ENCODE assay signal across 8 cellular contexts in the genomic region with DNA sequence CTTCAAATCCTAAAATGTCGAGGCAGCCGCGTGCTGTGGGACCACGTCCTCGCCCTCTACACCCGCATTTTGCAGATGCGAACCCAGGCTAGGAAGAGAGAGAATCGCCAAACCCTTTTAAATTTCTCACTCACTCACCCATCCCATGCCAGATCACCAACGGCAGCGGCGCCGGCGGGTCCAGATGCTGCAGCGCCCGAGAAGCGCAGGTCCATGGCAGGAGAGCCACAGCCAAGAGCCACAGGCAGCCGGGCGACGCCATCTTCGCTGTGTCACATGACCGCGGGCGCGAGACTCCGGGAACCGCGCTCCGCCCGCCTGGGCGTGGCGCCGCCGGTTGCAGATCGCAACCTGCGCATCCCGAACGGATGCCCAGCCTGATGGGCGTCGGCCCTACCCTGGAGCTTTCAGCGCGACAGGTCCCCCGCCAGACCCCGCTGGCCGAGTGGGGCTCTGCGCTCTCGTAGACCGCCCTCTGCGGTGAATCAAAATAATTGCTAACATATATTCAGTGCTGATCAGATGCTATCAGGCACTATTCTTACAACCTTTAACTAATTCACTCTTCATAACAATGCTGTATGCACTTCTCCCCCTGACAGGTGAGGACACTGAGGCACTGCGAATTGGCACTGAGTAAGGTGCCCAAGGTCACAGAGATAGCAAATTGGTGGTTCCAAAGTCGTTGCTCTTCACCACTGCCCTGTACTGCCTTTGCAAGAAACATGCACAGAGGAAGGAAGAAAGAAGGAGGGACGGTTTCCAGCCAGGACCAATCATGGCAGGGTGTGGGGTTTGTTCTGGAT. TPM values are rescaled to one million over a fixed set of nuclear protein-coding genes. Genes with fewer than 3 reads are reported as not detected.
DNase-seq lines count a peak whose midpoint lies in the region; ATAC-seq, FAIRE-seq and TF ChIP-seq lines count a peak whose summit lies in the region.

A gene (minus strand): TSS at position 276 of the 806 bp plus-strand sequence. CDS start 14 bp downstream, at position 262.

- H3K9me3 ChIP-seq in A549 (peaks cover 4% of the 10 kb centered on the region; the same call in 2 of the 3 replicates), right lobe of liver (no peaks in the 10 kb centered on the region)

- TF ChIP-seq POLR2A in A549 (IDR thresholded peaks at IDR 0.05; ENCODE audit: low read length) (peak; percentile 77), GM18526 (IDR thresholded peaks at IDR 0.05; ENCODE audit: extremely low read depth, insufficient read length) (peak; percentile 84), right lobe of liver (IDR thresholded peaks at IDR 0.05) (peak; percentile 46)

- TF ChIP-seq EP300 in A549 (IDR thresholded peaks at IDR 0.05): no peak

- no peak for TF ChIP-seq RAD21 in A549 (conservative IDR thresholded peaks at IDR 0.05 in 1 of 2, IDR thresholded peaks at IDR 0.05 in 1 of 2)

- CTCF ChIA-PET in A549 (lab: Yijun Ruan, JAX): interaction anchor here (1.6 kb wide), 1 partner anchor 238 kb away, joined by 4 read pairs; no protein-coding TSS in a partner anchor

- peak within 1 kb of the TSS; percentile 77 for H3K4me3 ChIP-seq in A549
- peak within 1 kb of the TSS; percentile 54 to 70 (median 59) for H3K4me3 ChIP-seq in right lobe of liver

- intact Hi-C loops in right lobe of liver (cut with DNase I): no loop called here

- H3K4me1 ChIP-seq in A549 (peaks cover 12% of the 10 kb centered on the region; the same call in 2 of the 3 replicates), right lobe of liver (no peaks in the 10 kb centered on the region)

- peak; percentile 98 for ATAC-seq in A549
- peak; percentile 74 for ATAC-seq in HG03342 (IDR thresholded peaks at IDR 0.05; ENCODE audit: unreplicated experiment)
- peak; percentile 94 to 98 (median 96) for ATAC-seq in right lobe of liver

- no peak for FAIRE-seq in A549 (lab: Jason Lieb, UNC)

- H3K27ac ChIP-seq in A549 (peak within 1 kb of the TSS; percentile 80 to 85), right lobe of liver (no peak within 1 kb of the TSS)

- peak within 1 kb of the TSS; percentile 87 for H3K4me2 ChIP-seq in A549

- DNase-seq in A549 (ENCODE audit: low read depth in 1 of 2, low spot score in 1 of 2) (peak; percentile 71 to 72), NCI-H524 treated with DMSO at 0.1 percent for 48 hours (lab: John Stamatoyannopoulos, UW) (peak; percentile 13), dermis microvascular lymphatic vessel endothelial cell (ENCODE audit: low read depth in 2 of 2) (peak; percentile 34 to 72), right lobe of liver (peak; percentile 81 to 87 (median 83))
- DNase-seq in activated CD4-positive, alpha-beta T cell treated with anti-CD3 and anti-CD28 coated beads, Interleukin-2, amount 50 U/mL, for 48 hours: peak; percentile 78 to 85
- DNase-seq in stimulated activated CD4-positive, alpha-beta T cell treated with anti-CD3 and anti-CD28 coated beads, Interleukin-4, amount 100 ng/mL, for 24 hours: peak; percentile 79

- POLR2A ChIA-PET in A549 (lab: Yijun Ruan, JAX): no interaction called here

- WGBS in A549 (ENCODE audit: missing lambda C conversion rate): 1% methylated on average over 36 of the region's 51 CpGs
- 1% methylated on average over 16 of the region's 51 CpGs for WGBS in right lobe of liver (ENCODE audit: insufficient coverage, low coverage, low lambda C conversion rate, missing lambda C conversion rate)

- H3K27me3 ChIP-seq in right lobe of liver: no peaks in the 10 kb centered on the region

- TF ChIP-seq CTCF in A549 (IDR thresholded peaks at IDR 0.05) (no peak), right lobe of liver (IDR thresholded peaks at IDR 0.05) (peak in 1 of 4 donors; percentile 18)

- H3K36me3 ChIP-seq in right lobe of liver: no peaks in the 10 kb centered on the region

TF ChIP-seq in A549, 52 proteins besides CTCF, POLR2A, EP300 and RAD21 (continues in another document):
- TF ChIP-seq JUN (IDR thresholded peaks at IDR 0.05) (peak; percentile 41 to 64; a peak in 2 of 5 replicates), SREBF2 (IDR thresholded peaks at IDR 0.05) (no peak), MAZ (IDR thresholded peaks at IDR 0.05; ENCODE audit: borderline replicate concordance, low read depth, low read length) (no peak), TP53 (CRISPR knock-in tag; IDR thresholded peaks at IDR 0.05) (no peak), CHD4 (IDR thresholded peaks at IDR 0.05; ENCODE audit: borderline replicate concordance) (no peak), NR3C1 (IDR thresholded peaks at IDR 0.05) (no peak), FOXS1 (CRISPR knock-in tag; IDR thresholded peaks at IDR 0.05) (no peak), RFX5 (IDR thresholded peaks at IDR 0.05) (no peak), HOXB13 (CRISPR knock-in tag; IDR thresholded peaks at IDR 0.05; ENCODE audit: low read depth) (peak; percentile 69; the same call in 1 of the 2 replicates), CEBPB (IDR thresholded peaks at IDR 0.05) (no peak), JUNB (IDR thresholded peaks at IDR 0.05) (no peak), FOSL2 (IDR thresholded peaks at IDR 0.05) (no peak), FOSL2 (CRISPR knock-in tag; IDR thresholded peaks at IDR 0.05) (no peak), ZNF302 (CRISPR knock-in tag; IDR thresholded peaks at IDR 0.05) (0 out of 2 replicates have a peak, but pooled peaks have one; percentile 29), PHF8 (IDR thresholded peaks at IDR 0.05; ENCODE audit: borderline replicate concordance, low read depth) (peak; percentile 68; the same call in 1 of the 2 replicates), RCOR1 (IDR thresholded peaks at IDR 0.05; ENCODE audit: low read depth, low read length) (no peak), KDM5A (IDR thresholded peaks at IDR 0.05) (peak; percentile 98), CHD2 (IDR thresholded peaks at IDR 0.05; ENCODE audit: low read length, partially characterized antibody) (no peak), RARB (CRISPR knock-in tag; IDR thresholded peaks at IDR 0.05) (no peak), POLR2AphosphoS2 (conservative IDR thresholded peaks at IDR 0.05; ENCODE audit: low read length) (no peak), MYC (IDR thresholded peaks at IDR 0.05; ENCODE audit: borderline replicate concordance, low read length) (no peak), ZSCAN20 (CRISPR knock-in tag; IDR thresholded peaks at IDR 0.05) (no peak), HEYL (CRISPR knock-in tag; IDR thresholded peaks at IDR 0.05) (no peak), HDAC2 (IDR thresholded peaks at IDR 0.05) (peak; percentile 67; the same call in 1 of the 2 replicates), ZC3H11A (IDR thresholded peaks at IDR 0.05) (no peak)
- TF ChIP-seq, protein P1, sequence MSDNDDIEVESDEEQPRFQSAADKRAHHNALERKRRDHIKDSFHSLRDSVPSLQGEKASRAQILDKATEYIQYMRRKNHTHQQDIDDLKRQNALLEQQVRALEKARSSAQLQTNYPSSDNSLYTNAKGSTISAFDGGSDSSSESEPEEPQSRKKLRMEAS (IDR thresholded peaks at IDR 0.05): peak; percentile 95
- TF ChIP-seq, protein P2, sequence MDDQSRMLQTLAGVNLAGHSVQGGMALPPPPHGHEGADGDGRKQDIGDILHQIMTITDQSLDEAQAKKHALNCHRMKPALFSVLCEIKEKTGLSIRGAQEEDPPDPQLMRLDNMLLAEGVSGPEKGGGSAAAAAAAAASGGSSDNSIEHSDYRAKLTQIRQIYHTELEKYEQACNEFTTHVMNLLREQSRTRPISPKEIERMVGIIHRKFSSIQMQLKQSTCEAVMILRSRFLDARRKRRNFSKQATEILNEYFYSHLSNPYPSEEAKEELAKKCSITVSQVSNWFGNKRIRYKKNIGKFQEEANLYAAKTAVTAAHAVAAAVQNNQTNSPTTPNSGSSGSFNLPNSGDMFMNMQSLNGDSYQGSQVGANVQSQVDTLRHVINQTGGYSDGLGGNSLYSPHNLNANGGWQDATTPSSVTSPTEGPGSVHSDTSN (IDR thresholded peaks at IDR 0.05): no peak
- TF ChIP-seq, protein P3, sequence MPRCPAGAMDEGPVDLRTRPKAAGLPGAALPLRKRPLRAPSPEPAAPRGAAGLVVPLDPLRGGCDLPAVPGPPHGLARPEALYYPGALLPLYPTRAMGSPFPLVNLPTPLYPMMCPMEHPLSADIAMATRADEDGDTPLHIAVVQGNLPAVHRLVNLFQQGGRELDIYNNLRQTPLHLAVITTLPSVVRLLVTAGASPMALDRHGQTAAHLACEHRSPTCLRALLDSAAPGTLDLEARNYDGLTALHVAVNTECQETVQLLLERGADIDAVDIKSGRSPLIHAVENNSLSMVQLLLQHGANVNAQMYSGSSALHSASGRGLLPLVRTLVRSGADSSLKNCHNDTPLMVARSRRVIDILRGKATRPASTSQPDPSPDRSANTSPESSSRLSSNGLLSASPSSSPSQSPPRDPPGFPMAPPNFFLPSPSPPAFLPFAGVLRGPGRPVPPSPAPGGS (IDR thresholded peaks at IDR 0.05): 0 out of 3 replicates have a peak, but pooled peaks have one; percentile 54
- TF ChIP-seq, protein P4, sequence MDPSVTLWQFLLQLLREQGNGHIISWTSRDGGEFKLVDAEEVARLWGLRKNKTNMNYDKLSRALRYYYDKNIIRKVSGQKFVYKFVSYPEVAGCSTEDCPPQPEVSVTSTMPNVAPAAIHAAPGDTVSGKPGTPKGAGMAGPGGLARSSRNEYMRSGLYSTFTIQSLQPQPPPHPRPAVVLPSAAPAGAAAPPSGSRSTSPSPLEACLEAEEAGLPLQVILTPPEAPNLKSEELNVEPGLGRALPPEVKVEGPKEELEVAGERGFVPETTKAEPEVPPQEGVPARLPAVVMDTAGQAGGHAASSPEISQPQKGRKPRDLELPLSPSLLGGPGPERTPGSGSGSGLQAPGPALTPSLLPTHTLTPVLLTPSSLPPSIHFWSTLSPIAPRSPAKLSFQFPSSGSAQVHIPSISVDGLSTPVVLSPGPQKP (IDR thresholded peaks at IDR 0.05; ENCODE audit: low read depth, low read length): no peak
- TF ChIP-seq, protein P5, sequence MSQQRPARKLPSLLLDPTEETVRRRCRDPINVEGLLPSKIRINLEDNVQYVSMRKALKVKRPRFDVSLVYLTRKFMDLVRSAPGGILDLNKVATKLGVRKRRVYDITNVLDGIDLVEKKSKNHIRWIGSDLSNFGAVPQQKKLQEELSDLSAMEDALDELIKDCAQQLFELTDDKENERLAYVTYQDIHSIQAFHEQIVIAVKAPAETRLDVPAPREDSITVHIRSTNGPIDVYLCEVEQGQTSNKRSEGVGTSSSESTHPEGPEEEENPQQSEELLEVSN (IDR thresholded peaks at IDR 0.05; ENCODE audit: borderline replicate concordance, low read depth): peak; percentile 86; the same call in 1 of the 2 replicates

RNA-seq across cellular contexts. Expression of the gene that starts here (rescaled TPM):
- polyA plus RNA-seq in A549 (2011; rRNA removed) (40.2 and 64.3 TPM in 2 replicates), A549 (2017; fragmentation: RNase III; extraction: RNeasy Plus Mini Kit Qiagen cat#74134 plus additional on column Dnase treatment) (55.9 to 57.2 TPM (median 56.7 TPM) in 3 replicates)
- polyA plus RNA-seq in A549 (2012; cell fraction: cytosol; rRNA removed): 14.6 and 18.1 TPM in 2 replicates
- 11.3 and 12.4 TPM in 2 replicates for polyA plus RNA-seq in A549 (2012; cell fraction: nucleus; rRNA removed)
- 31.2 and 39.1 TPM in 2 replicates for polyA minus RNA-seq in A549 (2011; rRNA and poly(A)+ RNA removed)
- total RNA-seq in dermis microvascular lymphatic vessel endothelial cell (54.9 and 65.6 TPM in 2 replicates), right lobe of liver (10 to 100 TPM; 16.5 to 47.8 (median 33.1) TPM)

Comparison
In these comparisons a context has a peak if more than half of its experiments do, and no peak if none do; other contexts are left out.
1. DNase-seq: peak in every context shown above with its lines; median percentile 83 in right lobe of liver; 82 in activated CD4-positive, alpha-beta T cell treated with anti-CD3 and anti-CD28 coated beads, Interleukin-2, amount 50 U/mL, for 48 hours; 79 in stimulated activated CD4-positive, alpha-beta T cell treated with anti-CD3 and anti-CD28 coated beads, Interleukin-4, amount 100 ng/mL, for 24 hours; 72 in A549; 53 in dermis microvascular lymphatic vessel endothelial cell; 13 in NCI-H524 treated with DMSO at 0.1 percent for 48 hours.
2. H3K27ac ChIP-seq: peak in A549 (2 of 2); none in right lobe of liver (0 of 3).
3. Peak in every context shown above with its lines, with median percentiles within 50 percentile points of each other: ATAC-seq and POLR2A ChIP-seq.